In genomic region chr2:185921048-185921756, GRCh38 we compare ENCODE assay signal across 15 cellular contexts.
"Had no signal": no experiment of that assay in that cellular context is flagged by ENCODE, and none has a peak within 500 bp of the region (broad histone marks: within the 10 kb centered on the region; RNA-seq: fewer than 3 reads in every experiment).

No MANE protein-coding gene starts in this region.

- H3K27ac ChIP-seq: gastrocnemius medialis, heart left ventricle, pancreas, stomach, thoracic aorta had no signal

- DNase-seq: activated CD4-positive, alpha-beta T cell treated with anti-CD3 and anti-CD28 coated beads for 1 hour; activated CD4-positive, alpha-beta T cell treated with anti-CD3 and anti-CD28 coated beads, Interleukin-2, amount 50 U/mL, for 4 hours; activated naive CD4-positive, alpha-beta T cell treated with anti-CD3 and anti-CD28 coated beads, Interleukin-2, amount 10 ng/mL, durations not matched to agents 7 days and 5 days; central memory CD4-positive, alpha-beta T cell; cortex of kidney; effector CD4-positive, alpha-beta T cell; gastrocnemius medialis; heart left ventricle; islet precursor cell; naive B cell; pancreas; stimulated activated CD4-positive, alpha-beta T cell treated with anti-CD3 and anti-CD28 coated beads, Interleukin-12 subunit alpha, Interleukin-12 subunit beta, amount 100 ng/mL, for 4 hours; stimulated activated CD4-positive, alpha-beta T cell treated with anti-CD3 and anti-CD28 coated beads, Interleukin-2, amount 100 ng/mL, for 24 hours; stomach had no signal

- H3K4me3 ChIP-seq: gastrocnemius medialis, heart left ventricle, pancreas, stomach, thoracic aorta had no signal
